11 cellular contexts compared by ENCODE assay signal in genomic region chr1:25837253-25837875, GRCh38. TPM values are rescaled to one million over a fixed set of nuclear protein-coding genes. Genes with fewer than 3 reads are reported as not detected.
DNase-seq lines count a peak whose midpoint lies in the region; ATAC-seq, FAIRE-seq and TF ChIP-seq lines count a peak whose summit lies in the region.
"Had no signal": no experiment of that assay in that cellular context is flagged by ENCODE, and none has a peak within 500 bp of the region (broad histone marks: within the 10 kb centered on the region; RNA-seq: fewer than 3 reads in every experiment).

No MANE protein-coding gene starts in this region.

- ATAC-seq in GM23338 (peak; percentile 72), GM18511 (IDR thresholded peaks at IDR 0.05; ENCODE audit: unreplicated experiment) (no peak)

- peaks cover 6% of the 10 kb centered on the region for H3K4me1 Mint-ChIP-seq in Caco-2 (ENCODE audit: low read depth, unreplicated experiment)
- peaks cover 3% of the 10 kb centered on the region; the same call in 1 of the 3 replicates for H3K4me1 Mint-ChIP-seq in GM23338

- H3K27me3 Mint-ChIP-seq in Caco-2 (ENCODE audit: insufficient read depth, unreplicated experiment) (no peaks in the 10 kb centered on the region), GM23338 (ENCODE audit: insufficient read depth, low read depth, poor library complexity) (no peaks in the 10 kb centered on the region)
- H3K27me3 Mint-ChIP-seq: IgD-negative memory B cell had no signal

- H3F3A ChIP-seq in GM23338 (replicated peaks; ENCODE audit: low read depth), result no peaks in the 10 kb centered on the region; the same call in 1 of the 2 replicates

- H3K27ac ChIP-seq in GM23338 (ENCODE audit: low read depth), result no peak overlapping the region
- no peak overlapping the region for H3K27ac ChIP-seq in adrenal gland

- TF ChIP-seq CTCF in Caco-2 (IDR thresholded peaks at IDR 0.05; ENCODE audit: insufficient read depth in 1 of 2, low read depth in 1 of 2, low read length in 1 of 2, severe bottlenecking in 1 of 2, unreplicated experiment in 1 of 2) (peak; percentile 24 to 60), GM23338 (conservative IDR thresholded peaks at IDR 0.05; ENCODE audit: low read depth in 2 of 2) (peak; percentile 59 to 66), adrenal gland (IDR thresholded peaks at IDR 0.05) (peak in 4 of 6 experiments; percentile 8 to 21 (median 20))

- peaks cover 1% of the 10 kb centered on the region; the same call in 1 of the 2 replicates for H3K36me3 ChIP-seq in Caco-2 (ENCODE audit: control insufficient read depth, insufficient read depth, low read length)
- peaks cover 30% of the 10 kb centered on the region for H3K36me3 ChIP-seq in GM23338 (ENCODE audit: insufficient read depth)
- peaks cover 0 to 18% of the 10 kb centered on the region in 2 donors for H3K36me3 ChIP-seq in adrenal gland (replicated peaks in 1 of 2)

- no TSS peak for BruUV-seq in Caco-2 (replicated peaks; lab: Mats Ljungman, UMichigan)

- H3K9me3 Mint-ChIP-seq in Caco-2 (ENCODE audit: unreplicated experiment), result no peaks in the 10 kb centered on the region
- H3K9me3 Mint-ChIP-seq in GM23338, result no peaks in the 10 kb centered on the region
- H3K9me3 Mint-ChIP-seq: IgD-negative memory B cell had no signal

- FAIRE-seq in frontal cortex (lab: Jason Lieb, UNC), result no peak

- H4K20me1 ChIP-seq in GM23338 (replicated peaks; ENCODE audit: insufficient read depth), result peaks cover 44% of the 10 kb centered on the region

- no peak overlapping the region for H3K4me3 Mint-ChIP-seq in Caco-2 (ENCODE audit: unreplicated experiment)
- H3K4me3 Mint-ChIP-seq in GM23338, result no peak overlapping the region
- H3K4me3 Mint-ChIP-seq: IgD-negative memory B cell had no signal

- no peaks in the 10 kb centered on the region for H3K9me2 ChIP-seq in GM23338 (ENCODE audit: insufficient read depth)

- no peak overlapping the region for H2AFZ ChIP-seq in GM23338

- H3K4me2 ChIP-seq in GM23338, result no peak overlapping the region

- POLR2A ChIA-PET in Caco-2 (lab: Charles Lee), result no interaction called here

- H3K9me3 ChIP-seq in Caco-2 (no peaks in the 10 kb centered on the region), adrenal gland (replicated peaks in 1 of 3) (no peaks in the 10 kb centered on the region)

- peak in 1 of 2 experiments; percentile 15 for DNase-seq in Caco-2
- peak; percentile 62 for DNase-seq in GM23338 (ENCODE audit: low spot score)
- DNase-seq in adrenal gland, result no peak
- peak; percentile 44 for DNase-seq in left kidney (ENCODE audit: low read depth, low spot score)
- no peak for DNase-seq in frontal cortex (ENCODE audit: low spot score in 2 of 2)
- DNase-seq in HCEC 1CT, result no peak
- DNase-seq in NCI-H2227 (lab: John Stamatoyannopoulos, UW; ENCODE audit: unreplicated experiment), result no peak
- DNase-seq: activated CD4-positive, alpha-beta T cell treated with anti-CD3 and anti-CD28 coated beads for 4 hours; effector CD8-positive, alpha-beta T cell had no signal

- WGBS in adrenal gland, 4 donors, result 88 to 94% (median 90%) methylated on average over 1 of the region's 1 CpG

- no peak for TF ChIP-seq POLR2A in adrenal gland (IDR thresholded peaks at IDR 0.05)

- H3K4me1 ChIP-seq in Caco-2, result no peaks in the 10 kb centered on the region
- H3K4me1 ChIP-seq in GM23338 (ENCODE audit: insufficient read depth), result no peaks in the 10 kb centered on the region
- H3K4me1 ChIP-seq in adrenal gland (replicated peaks in 1 of 2), result peaks cover 18 to 41% of the 10 kb centered on the region in 2 donors

- H3K27ac Mint-ChIP-seq in Caco-2 (ENCODE audit: unreplicated experiment), result peak overlapping the region; percentile 50
- no peak overlapping the region for H3K27ac Mint-ChIP-seq in GM23338
- H3K27ac Mint-ChIP-seq: IgD-negative memory B cell had no signal

- no peak overlapping the region for H3K4me3 ChIP-seq in Caco-2 (ENCODE audit: low read depth, low read length)
- H3K4me3 ChIP-seq in GM23338, result no peak overlapping the region
- H3K4me3 ChIP-seq in adrenal gland, result no peak overlapping the region

- peaks cover 52% of the 10 kb centered on the region for H3K79me2 ChIP-seq in GM23338 (replicated peaks; ENCODE audit: insufficient read depth)

- CTCF ChIA-PET in Caco-2 (lab: Charles Lee), result interaction anchor here (0.9 to 1.3 kb wide), 7 partner anchors 17 to 192 kb away, joined by 3 to 8 read pairs (median 4); partner anchors contain the start of genes MTFR1L, PAFAH2 and PAQR7

- no peaks in the 10 kb centered on the region for H3K27me3 ChIP-seq in Caco-2 (replicated peaks; ENCODE audit: control insufficient read depth, insufficient read depth, low read length)
- no peaks in the 10 kb centered on the region for H3K27me3 ChIP-seq in GM23338 (ENCODE audit: insufficient read depth)
- H3K27me3 ChIP-seq in adrenal gland, result no peaks in the 10 kb centered on the region

- H3K36me3 Mint-ChIP-seq in Caco-2 (ENCODE audit: insufficient read depth, unreplicated experiment) (peaks cover 34% of the 10 kb centered on the region), GM23338 (ENCODE audit: low read depth) (peaks cover 40% of the 10 kb centered on the region)

- intact Hi-C loops in Caco-2 (cut with micrococcal nuclease; ENCODE audit: unreplicated experiment) (loop anchor here (1.0 kb wide), 4 partner anchors 53 to 173 kb away; partner anchors contain the start of gene PAFAH2), adrenal gland (cut with DNase I) (no loop called here)

TF ChIP-seq in GM23338, 12 proteins besides CTCF, POLR2A, EP300 and RAD21 (continues in another document):
- TF ChIP-seq JUNB (IDR thresholded peaks at IDR 0.05; ENCODE audit: unreplicated experiment) (no peak), ZNF331 (CRISPR knock-in tag; IDR thresholded peaks at IDR 0.05; ENCODE audit: low read depth) (no peak), STAT1 (IDR thresholded peaks at IDR 0.05; ENCODE audit: unreplicated experiment) (no peak), EZH2 (IDR thresholded peaks at IDR 0.05; ENCODE audit: low read depth, unreplicated experiment) (no peak), POLR2AphosphoS5 (IDR thresholded peaks at IDR 0.05; ENCODE audit: low read depth) (no peak), ZNF114 (CRISPR knock-in tag; IDR thresholded peaks at IDR 0.05) (no peak), REST (IDR thresholded peaks at IDR 0.05; ENCODE audit: unreplicated experiment) (no peak), NANOG (IDR thresholded peaks at IDR 0.05; ENCODE audit: borderline replicate concordance) (no peak), CREB1 (CRISPR knock-in tag; IDR thresholded peaks at IDR 0.05; ENCODE audit: low read depth) (no peak)

RNA-seq across cellular contexts. Expression of gene MTFR1L, which starts 17.6 kb away (rescaled TPM):
- total RNA-seq in Caco-2 (2022), result 23.5 and 26.2 TPM in 2 replicates
- 22.7 and 23.5 TPM in 2 replicates for total RNA-seq in GM23338 (2014; rRNA removed; shearing (Covaris generic))
- 13.4 and 14.8 TPM in 2 replicates for polyA plus RNA-seq in GM23338 (2016; fragmentation: Nextera tagmentation; extraction: Ambion mirVana)
- 100 to 1,000 TPM; 116 to 285 (median 184) TPM for total RNA-seq in adrenal gland
- 100 to 1,000 TPM; 157 to 298 (median 284) TPM for polyA plus RNA-seq in adrenal gland
- total RNA-seq in frontal cortex, result 33.0 TPM

RNA-seq across cellular contexts. Expression of gene AUNIP, which starts 21.9 kb away (rescaled TPM):
- 12.3 and 16.8 TPM in 2 replicates for total RNA-seq in Caco-2 (2022)
- total RNA-seq in GM23338 (2014; rRNA removed; shearing (Covaris generic)), result 20.9 and 24.1 TPM in 2 replicates
- polyA plus RNA-seq in GM23338 (2016; fragmentation: Nextera tagmentation; extraction: Ambion mirVana), result 21.2 and 21.9 TPM in 2 replicates
- total RNA-seq in adrenal gland, result 1 to 10 TPM in 2 of 8 donors, under 1 TPM in 6; 0.24 to 1.5 (median 0.75) TPM
- 1 to 10 TPM in 1 of 3 donors, under 1 TPM in 2; 0.56 to 1.2 (median 0.74) TPM for polyA plus RNA-seq in adrenal gland
- total RNA-seq in frontal cortex, result 0.82 TPM
- polyA plus RNA-seq: IgD-negative memory B cell had no signal

RNA-seq across cellular contexts. Expression of gene SELENON, which starts 37.4 kb away (rescaled TPM):
- total RNA-seq in Caco-2 (2022) (58.3 and 60.6 TPM in 2 replicates), adrenal gland (100 to 1,000 TPM in 1 of 8 donors, 10 to 100 TPM in 7; 25.1 to 105 (median 75.5) TPM), frontal cortex (6.1 TPM)
- total RNA-seq in GM23338 (2014; rRNA removed; shearing (Covaris generic)), result 88.2 and 93.2 TPM in 2 replicates
- polyA plus RNA-seq in GM23338 (2016; fragmentation: Nextera tagmentation; extraction: Ambion mirVana) (17.9 and 19.9 TPM in 2 replicates), adrenal gland (10 to 100 TPM; 35.6 to 75.9 (median 37.7) TPM)

RNA-seq across cellular contexts. Expression of gene PAQR7, which starts 38.1 kb away (rescaled TPM):
- total RNA-seq in Caco-2 (2022) (22.3 and 26.0 TPM in 2 replicates), adrenal gland (10 to 100 TPM; 31.1 to 71.8 (median 40.9) TPM), frontal cortex (8.6 TPM)
- 5.2 and 5.5 TPM in 2 replicates for total RNA-seq in GM23338 (2014; rRNA removed; shearing (Covaris generic))
- polyA plus RNA-seq in GM23338 (2016; fragmentation: Nextera tagmentation; extraction: Ambion mirVana) (4.0 and 4.2 TPM in 2 replicates), adrenal gland (10 to 100 TPM; 19.9 to 26.1 (median 20.6) TPM)

Comparison
In these comparisons a context has a peak if more than half of its experiments do, and no peak if none do; other contexts are left out.
1. DNase-seq: peak in GM23338 (single experiment) and left kidney (single experiment); none in adrenal gland (0 of 7), frontal cortex (0 of 2), HCEC 1CT (single experiment) and NCI-H2227 (single experiment).
2. Peak in every context shown above with its lines, with median percentiles within 50 percentile points of each other: CTCF ChIP-seq.